In genomic region chr1:43977376-43978263, GRCh38 we compare ENCODE assay signal across 10 cellular contexts. TPM values are rescaled to one million over a fixed set of nuclear protein-coding genes. Genes with fewer than 3 reads are reported as not detected.
A peak's percentile ranks its signal among the peaks of the same experiment; 100 is the strongest.
DNase-seq lines count a peak whose midpoint lies in the region; ATAC-seq and TF ChIP-seq lines count a peak whose summit lies in the region.
"Had no signal": no experiment of that assay in that cellular context is flagged by ENCODE, and none has a peak within 500 bp of the region (broad histone marks: within the 10 kb centered on the region; RNA-seq: fewer than 3 reads in every experiment).

No MANE protein-coding gene starts in this region.

- H3K27ac ChIP-seq in PC-9 (no peak overlapping the region), skeletal muscle tissue (ENCODE audit: low read depth, low read length) (peak overlapping the region; percentile 19), dorsolateral prefrontal cortex (peak overlapping the region in 7 of 59 donors; percentile 23 to 82 (median 58))

- peak overlapping the region in 1 of 3 donors; percentile 16 for H3K9ac ChIP-seq in skeletal muscle tissue (ENCODE audit: low read depth in 1 of 3, low read length in 3 of 3)

- no peaks in the 10 kb centered on the region for H3K9me2 ChIP-seq in PC-9 (ENCODE audit: insufficient read depth)

- no peak for ATAC-seq in activated T-cell treated with anti-CD3 and anti-CD28 coated beads, Interleukin-2, amount 50 U/mL, for 4 hours
- ATAC-seq: heart left ventricle had no signal

- no peak overlapping the region for H2AFZ ChIP-seq in PC-9

- peaks cover 69% of the 10 kb centered on the region for H3K79me2 ChIP-seq in PC-9 (ENCODE audit: low read depth)

- peaks cover 33% of the 10 kb centered on the region for H3K36me3 Mint-ChIP-seq in activated T-cell treated with anti-CD3 and anti-CD28 coated beads, Interleukin-2, amount 50 U/mL, for 4 hours (ENCODE audit: insufficient read depth)

- TSS peak; percentile 32 for BruUV-seq in PC-9 (replicated peaks; lab: Mats Ljungman, UMichigan)

- H3K9me3 ChIP-seq in PC-9 (ENCODE audit: insufficient read depth, low read depth): no peaks in the 10 kb centered on the region
- H3K9me3 ChIP-seq in skeletal muscle tissue (ENCODE audit: control insufficient read depth in 3 of 3, low read length in 3 of 3): no peaks in the 10 kb centered on the region
- H3K9me3 ChIP-seq: heart left ventricle had no signal

- peak overlapping the region; percentile 80 for H3K4me3 Mint-ChIP-seq in activated T-cell treated with anti-CD3 and anti-CD28 coated beads, Interleukin-2, amount 50 U/mL, for 4 hours

- H3K4me1 Mint-ChIP-seq in activated T-cell treated with anti-CD3 and anti-CD28 coated beads, Interleukin-2, amount 50 U/mL, for 4 hours (ENCODE audit: low read depth): peaks cover 51% of the 10 kb centered on the region

- H3K27me3 ChIP-seq in PC-9 (ENCODE audit: insufficient read depth, low read depth): no peaks in the 10 kb centered on the region
- H3K27me3 ChIP-seq in skeletal muscle tissue (ENCODE audit: control insufficient read depth in 3 of 3, insufficient read depth in 3 of 3, low read length in 3 of 3): no peaks in the 10 kb centered on the region
- no peaks in the 10 kb centered on the region for H3K27me3 ChIP-seq in dorsolateral prefrontal cortex
- H3K27me3 ChIP-seq: heart left ventricle had no signal

- no peaks in the 10 kb centered on the region for H3K27me3 Mint-ChIP-seq in activated T-cell treated with anti-CD3 and anti-CD28 coated beads, Interleukin-2, amount 50 U/mL, for 4 hours (ENCODE audit: low read depth)

- POLR2A ChIA-PET in PC-9 (lab: Charles Lee; ENCODE audit: unreplicated experiment): no interaction called here

- H3K9me3 Mint-ChIP-seq in activated T-cell treated with anti-CD3 and anti-CD28 coated beads, Interleukin-2, amount 50 U/mL, for 4 hours: no peaks in the 10 kb centered on the region

- H3K36me3 ChIP-seq in PC-9 (ENCODE audit: low read depth) (peaks cover 22% of the 10 kb centered on the region), skeletal muscle tissue (ENCODE audit: control insufficient read depth in 3 of 3, insufficient read depth in 3 of 3, low read length in 3 of 3) (peaks cover 21 to 28% (median 27%) of the 10 kb centered on the region in 3 donors)

- no peak for TF ChIP-seq CTCF in PC-9 (conservative IDR thresholded peaks at IDR 0.05)
- TF ChIP-seq CTCF in epithelial cell of proximal tubule (conservative IDR thresholded peaks at IDR 0.05; ENCODE audit: low read depth, low read length): no peak
- no peak for TF ChIP-seq CTCF in dorsolateral prefrontal cortex (IDR thresholded peaks at IDR 0.05 in 54 of 56, conservative IDR thresholded peaks at IDR 0.05 in 2 of 56; ENCODE audit: low read depth in 1 of 56, partially characterized antibody in 56 of 56)

- DNase-seq in activated T-cell treated with anti-CD3 and anti-CD28 coated beads, Interleukin-2, amount 50 U/mL, for 4 hours: no peak
- DNase-seq in activated T-cell treated with anti-CD3 and anti-CD28 coated beads for 4 hours (no peak), PC-9 (no peak), epithelial cell of proximal tubule (ENCODE audit: low read depth) (no peak), OCI-M1 (lab: John Stamatoyannopoulos, UW) (no peak), NAMALWA (ENCODE audit: low spot score) (no peak), dorsolateral prefrontal cortex (no peak)
- DNase-seq: heart left ventricle, NCI-H1417 treated with DMSO at 0.1 percent for 48 hours had no signal

- H3F3A ChIP-seq in PC-9 (ENCODE audit: insufficient read depth, low read depth): peaks cover 52% of the 10 kb centered on the region

- intact Hi-C loops in PC-9 (cut with micrococcal nuclease; ENCODE audit: unreplicated experiment): loop anchor here (10.0 kb wide), 1 partner anchor 273 kb away; the partner anchor contains the start of gene ST3GAL3
- intact Hi-C loops in dorsolateral prefrontal cortex (cut with DNase I): loop anchor here in 1 of 2 donors (2.0 kb wide), 1 partner anchor 59 kb away; no protein-coding TSS in a partner anchor

- peaks cover 12% of the 10 kb centered on the region; the same call in 1 of the 2 replicates for H4K20me1 ChIP-seq in PC-9 (ENCODE audit: insufficient read depth)

- H3K4me2 ChIP-seq in PC-9: peak overlapping the region; percentile 95

- H3K4me3 ChIP-seq in PC-9: peak overlapping the region; percentile 90; the same call in 1 of the 2 replicates
- peak overlapping the region; percentile 3 for H3K4me3 ChIP-seq in epithelial cell of proximal tubule (ENCODE audit: low read depth, low read length)
- no peak overlapping the region for H3K4me3 ChIP-seq in skeletal muscle tissue (ENCODE audit: low read length in 3 of 3)
- peak overlapping the region in 29 of 59 donors; percentile 1 to 98 (median 81) for H3K4me3 ChIP-seq in dorsolateral prefrontal cortex

- CTCF ChIA-PET in PC-9 (lab: Charles Lee): interaction anchor here (0.6 kb wide), 1 partner anchor 68 kb away, joined by 3 read pairs; no protein-coding TSS in a partner anchor

- H3K4me1 ChIP-seq in PC-9 (replicated peaks; ENCODE audit: insufficient read depth): peaks cover 53% of the 10 kb centered on the region
- peaks cover 51 to 71% (median 62%) of the 10 kb centered on the region in 3 donors for H3K4me1 ChIP-seq in skeletal muscle tissue (ENCODE audit: control insufficient read depth in 3 of 3, insufficient read depth in 3 of 3, low read length in 3 of 3)

RNA-seq across cellular contexts. Expression of gene B4GALT2, which starts 1.4 kb away (rescaled TPM):
- 10 to 100 TPM; 32.1 to 35.1 (median 33.7) TPM for total RNA-seq in activated T-cell treated with anti-CD3 and anti-CD28 coated beads, Interleukin-2, amount 50 U/mL, for 4 hours
- total RNA-seq in PC-9 (2021): 66.2 and 72.9 TPM in 2 replicates
- 69.5 and 105 TPM in 2 replicates for total RNA-seq in epithelial cell of proximal tubule
- total RNA-seq in skeletal muscle tissue: 29.7 TPM
- 10 to 100 TPM; 33.5 to 97.8 (median 48.8) TPM for total RNA-seq in dorsolateral prefrontal cortex

RNA-seq across cellular contexts. Expression of gene ATP6V0B, which starts 2.9 kb away (rescaled TPM):
- total RNA-seq in activated T-cell treated with anti-CD3 and anti-CD28 coated beads, Interleukin-2, amount 50 U/mL, for 4 hours: 100 to 1,000 TPM; 202 to 210 (median 209) TPM
- total RNA-seq in PC-9 (2021) (110 and 125 TPM in 2 replicates), epithelial cell of proximal tubule (139 and 262 TPM in 2 replicates), skeletal muscle tissue (73.1 TPM), dorsolateral prefrontal cortex (100 to 1,000 TPM; 112 to 276 (median 202) TPM)

RNA-seq across cellular contexts. Expression of gene DPH2, which starts 7.8 kb away (rescaled TPM):
- 100 to 1,000 TPM; 128 to 151 (median 145) TPM for total RNA-seq in activated T-cell treated with anti-CD3 and anti-CD28 coated beads, Interleukin-2, amount 50 U/mL, for 4 hours
- total RNA-seq in PC-9 (2021) (32.8 and 37.8 TPM in 2 replicates), epithelial cell of proximal tubule (29.5 and 48.5 TPM in 2 replicates), skeletal muscle tissue (9.9 TPM), dorsolateral prefrontal cortex (10 to 100 TPM; 12.0 to 31.1 (median 20.7) TPM)

RNA-seq across cellular contexts. Expression of gene CCDC24, which starts 13.8 kb away (rescaled TPM):
- 1 to 10 TPM; 1.0 to 1.8 (median 1.2) TPM for total RNA-seq in activated T-cell treated with anti-CD3 and anti-CD28 coated beads, Interleukin-2, amount 50 U/mL, for 4 hours
- total RNA-seq in PC-9 (2021) (47.9 and 56.5 TPM in 2 replicates), epithelial cell of proximal tubule (6.6 and 7.3 TPM in 2 replicates), skeletal muscle tissue (under 0.01 TPM), dorsolateral prefrontal cortex (10 to 100 TPM in 119 of 120 experiments, 1 to 10 TPM in 1; 9.0 to 34.0 (median 18.6) TPM)

RNA-seq across cellular contexts. Expression of gene IPO13, which starts 30.9 kb away (rescaled TPM):
- total RNA-seq in activated T-cell treated with anti-CD3 and anti-CD28 coated beads, Interleukin-2, amount 50 U/mL, for 4 hours: 10 to 100 TPM; 27.5 to 31.9 (median 28.2) TPM
- total RNA-seq in PC-9 (2021) (25.0 and 27.2 TPM in 2 replicates), epithelial cell of proximal tubule (16.6 and 28.7 TPM in 2 replicates), skeletal muscle tissue (11.0 TPM), dorsolateral prefrontal cortex (100 to 1,000 TPM in 51 of 120 experiments, 10 to 100 TPM in 69; 48.0 to 243 (median 94.5) TPM)

Comparison
In these comparisons a context has a peak if more than half of its experiments do, and no peak if none do; other contexts are left out.
1. H3K4me3 ChIP-seq: peak in PC-9 (single experiment) and epithelial cell of proximal tubule (single experiment); none in skeletal muscle tissue (0 of 3).